ENCODE assay signal across 1 cellular context in the genomic region with DNA sequence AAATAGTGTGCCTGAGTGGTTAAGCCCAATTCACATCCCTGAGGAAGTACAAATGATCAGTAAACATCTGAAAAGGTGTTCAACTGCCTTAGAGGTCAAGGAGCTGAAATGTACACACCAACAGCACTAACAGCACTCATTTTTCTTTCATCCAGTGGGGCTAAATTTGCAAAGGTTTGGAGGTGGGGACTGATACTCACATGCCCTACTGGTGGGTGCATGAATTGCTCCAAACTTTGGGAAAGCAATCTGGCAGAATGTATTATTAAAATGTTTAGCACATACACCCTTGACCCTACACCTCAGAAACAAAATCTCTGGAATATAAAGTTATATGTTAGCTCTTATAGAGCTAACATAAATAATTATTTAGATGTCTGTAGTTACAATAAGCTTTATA.
TF ChIP-seq lines count a peak whose summit lies in the region.

No MANE protein-coding gene starts in this region.

TF ChIP-seq in HepG2, 621 proteins besides CTCF, POLR2A, EP300 and RAD21 (continued from another document):
- no peak for TF ChIP-seq RNF2 (conservative IDR thresholded peaks at IDR 0.05; ENCODE audit: low read depth)
- TF ChIP-seq DPF2 (CRISPR knock-in tag; IDR thresholded peaks at IDR 0.05; ENCODE audit: borderline replicate concordance, low read depth): no peak
- TF ChIP-seq NBN (conservative IDR thresholded peaks at IDR 0.05): no peak
- TF ChIP-seq, protein P1, sequence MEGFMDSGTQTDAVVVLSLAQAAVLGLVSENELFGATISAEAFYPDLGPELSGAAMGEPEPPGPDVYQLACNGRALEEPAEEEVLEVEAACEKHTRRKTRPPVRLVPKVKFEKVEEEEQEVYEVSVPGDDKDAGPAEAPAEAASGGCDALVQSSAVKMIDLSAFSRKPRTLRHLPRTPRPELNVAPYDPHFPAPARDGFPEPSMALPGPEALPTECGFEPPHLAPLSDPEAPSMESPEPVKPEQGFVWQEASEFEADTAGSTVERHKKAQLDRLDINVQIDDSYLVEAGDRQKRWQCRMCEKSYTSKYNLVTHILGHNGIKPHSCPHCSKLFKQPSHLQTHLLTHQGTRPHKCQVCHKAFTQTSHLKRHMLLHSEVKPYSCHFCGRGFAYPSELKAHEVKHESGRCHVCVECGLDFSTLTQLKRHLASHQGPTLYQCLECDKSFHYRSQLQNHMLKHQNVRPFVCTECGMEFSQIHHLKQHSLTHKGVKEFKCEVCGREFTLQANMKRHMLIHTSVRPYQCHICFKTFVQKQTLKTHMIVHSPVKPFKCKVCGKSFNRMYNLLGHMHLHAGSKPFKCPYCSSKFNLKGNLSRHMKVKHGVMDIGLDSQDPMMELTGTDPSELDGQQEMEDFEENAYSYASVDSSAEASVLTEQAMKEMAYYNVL (CRISPR knock-in tag; IDR thresholded peaks at IDR 0.05; ENCODE audit: borderline replicate concordance): no peak
- TF ChIP-seq, protein P2, sequence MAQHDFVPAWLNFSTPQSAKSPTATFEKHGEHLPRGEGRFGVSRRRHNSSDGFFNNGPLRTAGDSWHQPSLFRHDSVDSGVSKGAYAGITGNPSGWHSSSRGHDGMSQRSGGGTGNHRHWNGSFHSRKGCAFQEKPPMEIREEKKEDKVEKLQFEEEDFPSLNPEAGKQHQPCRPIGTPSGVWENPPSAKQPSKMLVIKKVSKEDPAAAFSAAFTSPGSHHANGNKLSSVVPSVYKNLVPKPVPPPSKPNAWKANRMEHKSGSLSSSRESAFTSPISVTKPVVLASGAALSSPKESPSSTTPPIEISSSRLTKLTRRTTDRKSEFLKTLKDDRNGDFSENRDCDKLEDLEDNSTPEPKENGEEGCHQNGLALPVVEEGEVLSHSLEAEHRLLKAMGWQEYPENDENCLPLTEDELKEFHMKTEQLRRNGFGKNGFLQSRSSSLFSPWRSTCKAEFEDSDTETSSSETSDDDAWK (CRISPR knock-in tag; IDR thresholded peaks at IDR 0.05): no peak
- no peak for TF ChIP-seq XRCC5 (optimal IDR thresholded peaks at IDR 0.05; ENCODE audit: low read length)
- TF ChIP-seq SNAI1 (CRISPR knock-in tag; IDR thresholded peaks at IDR 0.05; ENCODE audit: borderline replicate concordance): no peak
- no peak for TF ChIP-seq TGIF2 (CRISPR knock-in tag; IDR thresholded peaks at IDR 0.05)
- no peak for TF ChIP-seq ZBTB38 (CRISPR knock-in tag; IDR thresholded peaks at IDR 0.05)
- no peak for TF ChIP-seq ELF3 (CRISPR knock-in tag; IDR thresholded peaks at IDR 0.05)
- no peak for TF ChIP-seq LCORL (IDR thresholded peaks at IDR 0.05)
- TF ChIP-seq LCORL (CRISPR knock-in tag; IDR thresholded peaks at IDR 0.05): no peak
- no peak for TF ChIP-seq SCMH1 (CRISPR knock-in tag; IDR thresholded peaks at IDR 0.05; ENCODE audit: borderline replicate concordance)
- TF ChIP-seq RELA (CRISPR knock-in tag; IDR thresholded peaks at IDR 0.05): no peak
- no peak for TF ChIP-seq NONO (IDR thresholded peaks at IDR 0.05)
- no peak for TF ChIP-seq NONO (CRISPR knock-in tag; conservative IDR thresholded peaks at IDR 0.05)
- TF ChIP-seq, protein P3, sequence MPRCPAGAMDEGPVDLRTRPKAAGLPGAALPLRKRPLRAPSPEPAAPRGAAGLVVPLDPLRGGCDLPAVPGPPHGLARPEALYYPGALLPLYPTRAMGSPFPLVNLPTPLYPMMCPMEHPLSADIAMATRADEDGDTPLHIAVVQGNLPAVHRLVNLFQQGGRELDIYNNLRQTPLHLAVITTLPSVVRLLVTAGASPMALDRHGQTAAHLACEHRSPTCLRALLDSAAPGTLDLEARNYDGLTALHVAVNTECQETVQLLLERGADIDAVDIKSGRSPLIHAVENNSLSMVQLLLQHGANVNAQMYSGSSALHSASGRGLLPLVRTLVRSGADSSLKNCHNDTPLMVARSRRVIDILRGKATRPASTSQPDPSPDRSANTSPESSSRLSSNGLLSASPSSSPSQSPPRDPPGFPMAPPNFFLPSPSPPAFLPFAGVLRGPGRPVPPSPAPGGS (CRISPR knock-in tag; IDR thresholded peaks at IDR 0.05): no peak
- no peak for TF ChIP-seq AKAP8 (CRISPR knock-in tag; IDR thresholded peaks at IDR 0.05)
